In genomic region chr10:114645729-114646128, GRCh38 we compare ENCODE assay signal across 18 cellular contexts. TPM values are rescaled to one million over a fixed set of nuclear protein-coding genes. Genes with fewer than 3 reads are reported as not detected.
DNase-seq lines count a peak whose midpoint lies in the region; ATAC-seq, FAIRE-seq and TF ChIP-seq lines count a peak whose summit lies in the region.
"Had no signal": no experiment of that assay in that cellular context is flagged by ENCODE, and none has a peak within 500 bp of the region (broad histone marks: within the 10 kb centered on the region; RNA-seq: fewer than 3 reads in every experiment).

No MANE protein-coding gene starts in this region.

- no peak for DNase-seq in A549 (ENCODE audit: low read depth in 1 of 2, low spot score in 1 of 2)
- no peak for DNase-seq in Panc1 (ENCODE audit: low read depth, low spot score)
- peak; percentile 46 for DNase-seq in fibroblast of villous mesenchyme (ENCODE audit: low read depth)
- no peak for DNase-seq in BE2C
- no peak for DNase-seq in NCI-H526 (lab: John Stamatoyannopoulos, UW)
- no peak for DNase-seq in glutamatergic neuron
- DNase-seq in NCI-H446 (lab: John Stamatoyannopoulos, UW), result no peak
- DNase-seq: Calu3; CD4-positive, CD25-positive, alpha-beta regulatory T cell; DMS 273 treated with DMSO at 0.1 percent for 48 hours; H7 had no signal

- H3K9me3 Mint-ChIP-seq in glutamatergic neuron (ENCODE audit: unreplicated experiment), result no peaks in the 10 kb centered on the region
- H3K9me3 Mint-ChIP-seq: GM23338 had no signal

- no peak overlapping the region for H3K9ac ChIP-seq in BLaER1 treated with 17β-estradiol and CSF1 and Interleukin-3, amounts not matched to agents 10 nM and 100 nM

- FAIRE-seq in A549 (lab: Jason Lieb, UNC), result no peak
- FAIRE-seq: A204.1, GM12878, GM18507, HepG2, HTR-8/SVneo had no signal

- ATAC-seq in A549 (no peak), Panc1 (no peak)
- ATAC-seq: GM12878, GM23338, HepG2 had no signal

- peak overlapping the region; percentile 9 for H3K4me2 ChIP-seq in A549
- H3K4me2 ChIP-seq in BLaER1 treated with 17β-estradiol and CSF1 and Interleukin-3, amounts not matched to agents 10 nM and 100 nM, result peak overlapping the region; percentile 30 to 85 (median 59); a peak in 21 of 22 replicates
- H3K4me2 ChIP-seq: GM23338 had no signal

- no peak overlapping the region for H3K4me3 Mint-ChIP-seq in glutamatergic neuron (ENCODE audit: unreplicated experiment)
- H3K4me3 Mint-ChIP-seq: CD4-positive, CD25-positive, alpha-beta regulatory T cell; GM23338 had no signal

- H3K36me3 ChIP-seq in BLaER1 treated with 17β-estradiol and CSF1 and Interleukin-3, amounts not matched to agents 10 nM and 100 nM, result no peaks in the 10 kb centered on the region
- H3K36me3 ChIP-seq in Panc1 (ENCODE audit: control insufficient read depth, insufficient read depth, low read length), result no peaks in the 10 kb centered on the region
- H3K36me3 ChIP-seq in BE2C, result no peaks in the 10 kb centered on the region

- no peaks in the 10 kb centered on the region for H3K27me3 Mint-ChIP-seq in glutamatergic neuron (ENCODE audit: unreplicated experiment)
- H3K27me3 Mint-ChIP-seq: CD4-positive, CD25-positive, alpha-beta regulatory T cell had no signal

- H3K27ac ChIP-seq in A549 (no peak overlapping the region), Panc1 (ENCODE audit: low read length) (peak overlapping the region; percentile 100)
- H3K27ac ChIP-seq in BLaER1 treated with 17β-estradiol and CSF1 and Interleukin-3, amounts not matched to agents 10 nM and 100 nM, result peak overlapping the region in 3 of 11 experiments; percentile 3 to 41 (median 33); a peak in 3 of 22 replicates

- 67% methylated on average over 2 of the region's 2 CpGs for WGBS in A549 (ENCODE audit: missing lambda C conversion rate)

- in situ Hi-C loops in Panc1 (cut with HindIII; ENCODE audit: low pct_unique_long_range_greater_than_20kb, low sequenced_read_pairs), result no loop called here

- POLR2A ChIA-PET in A549 (lab: Yijun Ruan, JAX), result no interaction called here
- POLR2A ChIA-PET in Panc1 (lab: Charles Lee), result no interaction called here

- no peak overlapping the region for H3K27ac Mint-ChIP-seq in glutamatergic neuron (ENCODE audit: unreplicated experiment)
- H3K27ac Mint-ChIP-seq: CD4-positive, CD25-positive, alpha-beta regulatory T cell; GM23338 had no signal

- TF ChIP-seq POLR2A in A549 (IDR thresholded peaks at IDR 0.05; ENCODE audit: low read length), result no peak

- H3K4me1 ChIP-seq in A549, result peaks cover 60% of the 10 kb centered on the region
- H3K4me1 ChIP-seq in BLaER1 treated with 17β-estradiol and CSF1 and Interleukin-3, amounts not matched to agents 10 nM and 100 nM, result peaks cover 24 to 58% (median 50%) of the 10 kb centered on the region in 10 experiments
- peaks cover 89% of the 10 kb centered on the region for H3K4me1 ChIP-seq in Panc1 (ENCODE audit: control insufficient read depth, insufficient read depth, low read length)
- peaks cover 22% of the 10 kb centered on the region for H3K4me1 ChIP-seq in BE2C

- CTCF ChIA-PET in A549 (lab: Yijun Ruan, JAX) (no interaction called here), Panc1 (lab: Charles Lee) (no interaction called here)

- no peak for TF ChIP-seq EP300 in A549 (IDR thresholded peaks at IDR 0.05)

- intact Hi-C loops in Panc1 (cut with micrococcal nuclease; ENCODE audit: unreplicated experiment), result no loop called here

- TF ChIP-seq CTCF in A549 (IDR thresholded peaks at IDR 0.05), result no peak
- no peak for TF ChIP-seq CTCF in Panc1 (IDR thresholded peaks at IDR 0.05)
- no peak for TF ChIP-seq CTCF in fibroblast of villous mesenchyme (IDR thresholded peaks at IDR 0.05; ENCODE audit: insufficient read depth, low read depth, low read length)
- TF ChIP-seq CTCF in BE2C (IDR thresholded peaks at IDR 0.05; ENCODE audit: low read depth, low read length), result no peak
- no peak for TF ChIP-seq CTCF in glutamatergic neuron (IDR thresholded peaks at IDR 0.05; ENCODE audit: partially characterized antibody, unreplicated experiment)

- no peak overlapping the region for H3K4me3 ChIP-seq in A549
- H3K4me3 ChIP-seq in BLaER1 treated with 17β-estradiol and CSF1 and Interleukin-3, amounts not matched to agents 10 nM and 100 nM, result 0 out of 20 replicates have a peak overlapping the region, but pooled peaks of 1 of the 10 experiments have one; percentile 7
- H3K4me3 ChIP-seq in Panc1 (ENCODE audit: low read depth in 2 of 2, low read length in 2 of 2), result no peak overlapping the region
- no peak overlapping the region for H3K4me3 ChIP-seq in fibroblast of villous mesenchyme (ENCODE audit: low read depth, low read length)
- no peak overlapping the region for H3K4me3 ChIP-seq in BE2C (ENCODE audit: low read depth, low read length)
- H3K4me3 ChIP-seq: GM12878, GM23338 had no signal

- peaks cover 4% of the 10 kb centered on the region for H3K36me3 Mint-ChIP-seq in glutamatergic neuron (ENCODE audit: unreplicated experiment)

- H3K27me3 ChIP-seq in BLaER1 treated with 17β-estradiol and CSF1 and Interleukin-3, amounts not matched to agents 10 nM and 100 nM, result no peaks in the 10 kb centered on the region
- H3K27me3 ChIP-seq in Panc1 (ENCODE audit: control insufficient read depth, insufficient read depth, low read length), result no peaks in the 10 kb centered on the region
- no peaks in the 10 kb centered on the region for H3K27me3 ChIP-seq in BE2C

- TF ChIP-seq RAD21 in A549 (conservative IDR thresholded peaks at IDR 0.05 in 1 of 2, IDR thresholded peaks at IDR 0.05 in 1 of 2), result no peak

- peaks cover 7% of the 10 kb centered on the region for H3K4me1 Mint-ChIP-seq in glutamatergic neuron (ENCODE audit: low read depth, unreplicated experiment)
- H3K4me1 Mint-ChIP-seq: GM23338 had no signal

- no peaks in the 10 kb centered on the region for H4K20me1 ChIP-seq in BLaER1 treated with 17β-estradiol and CSF1 and Interleukin-3, amounts not matched to agents 10 nM and 100 nM

- no peaks in the 10 kb centered on the region for H3K9me3 ChIP-seq in A549
- no peaks in the 10 kb centered on the region for H3K9me3 ChIP-seq in BLaER1 treated with 17β-estradiol and CSF1 and Interleukin-3, amounts not matched to agents 10 nM and 100 nM (replicated peaks in 1 of 11)
- no peaks in the 10 kb centered on the region for H3K9me3 ChIP-seq in Panc1 (ENCODE audit: control insufficient read depth, insufficient read depth, low read depth, low read length)
- no peaks in the 10 kb centered on the region for H3K9me3 ChIP-seq in BE2C

- BruUV-seq in Panc1 (replicated peaks; lab: Mats Ljungman, UMichigan), result TSS peak; percentile 29

TF ChIP-seq in A549, 52 proteins besides CTCF, POLR2A, EP300 and RAD21:
- TF ChIP-seq ELK1 (IDR thresholded peaks at IDR 0.05; ENCODE audit: low read depth, low read length), result no peak
- TF ChIP-seq FOSL2 (IDR thresholded peaks at IDR 0.05), result no peak
- TF ChIP-seq FOSL2 (CRISPR knock-in tag; IDR thresholded peaks at IDR 0.05), result peak; percentile 38; the same call in 1 of the 2 replicates

RNA-seq across cellular contexts. Expression of gene ABLIM1, which starts 12.3 kb away (rescaled TPM):
- polyA plus RNA-seq in A549 (2011; rRNA removed) (70.2 and 77.8 TPM in 2 replicates), A549 (2017; fragmentation: RNase III; extraction: RNeasy Plus Mini Kit Qiagen cat#74134 plus additional on column Dnase treatment) (21.4 to 23.2 TPM (median 22.0 TPM) in 3 replicates)
- polyA plus RNA-seq in A549 (2012; cell fraction: cytosol; rRNA removed), result 11.6 and 14.7 TPM in 2 replicates
- polyA plus RNA-seq in A549 (2012; cell fraction: nucleus; rRNA removed), result 9.7 and 12.1 TPM in 2 replicates
- polyA minus RNA-seq in A549 (2011; rRNA and poly(A)+ RNA removed), result 114 and 167 TPM in 2 replicates
- total RNA-seq in Panc1 (2021; ENCODE audit: unreplicated experiment) (274 TPM), fibroblast of villous mesenchyme (10.0 and 18.6 TPM in 2 replicates), glutamatergic neuron (ENCODE audit: unreplicated experiment) (25.7 TPM)
- polyA plus RNA-seq in Panc1 (2012; ENCODE audit: insufficient read length), result 97.4 TPM
- polyA plus RNA-seq in BE2C (2012; ENCODE audit: insufficient read depth, insufficient read length, low read depth), result 44.0 TPM

Comparison
In these comparisons a context has a peak if more than half of its experiments do, and no peak if none do; other contexts are left out.
1. RNA of gene ABLIM1, which starts 12.3 kb away (total RNA-seq): 274 TPM in Panc1 (single experiment); 25.7 TPM in glutamatergic neuron (single experiment) and 10.0 to 18.6 TPM in fibroblast of villous mesenchyme; every median in the first group is over 10 times any median in the second.